ENCODE assay signal across 8 cellular contexts in the genomic region with DNA sequence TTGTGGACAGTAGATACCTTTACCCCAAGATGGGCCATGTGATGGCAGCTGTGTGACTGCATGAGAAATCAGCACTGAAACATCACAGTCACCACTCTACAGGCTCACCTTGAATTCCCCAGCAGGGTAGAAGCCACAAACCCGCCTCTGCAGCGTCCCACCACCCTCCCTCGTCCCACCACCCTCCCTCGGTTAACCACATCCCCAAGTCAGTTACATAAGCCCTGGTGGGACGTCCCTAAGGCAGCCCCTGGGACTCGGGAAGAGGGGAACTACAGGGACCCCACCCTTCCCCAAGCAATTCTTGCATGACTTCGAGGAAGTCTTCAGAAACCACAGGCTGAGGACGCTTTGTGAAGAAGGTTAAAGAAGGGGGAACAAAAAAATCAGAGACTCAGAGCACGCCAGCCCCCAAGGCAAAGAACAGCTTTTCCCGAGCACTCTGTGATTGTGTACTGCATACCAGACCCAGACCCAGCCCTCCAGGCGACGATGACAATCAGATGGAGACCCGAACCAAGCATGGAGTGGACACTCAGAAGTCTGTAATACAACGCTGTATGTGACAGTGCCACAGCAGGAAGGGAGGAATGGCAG.
A peak's percentile ranks its signal among the peaks of the same experiment; 100 is the strongest.
DNase-seq lines count a peak whose midpoint lies in the region; ATAC-seq, FAIRE-seq and TF ChIP-seq lines count a peak whose summit lies in the region.

No MANE protein-coding gene starts in this region.

- TF ChIP-seq POLR2A in tibial nerve (IDR thresholded peaks at IDR 0.05) (no peak), H54 (IDR thresholded peaks at IDR 0.05; ENCODE audit: low read depth, low read length) (no peak)

- H3K27ac Mint-ChIP-seq in natural killer cell: peak overlapping the region; percentile 92 to 98

- peak overlapping the region; percentile 91 for H3K4me3 Mint-ChIP-seq in natural killer cell

- intact Hi-C loops in natural killer cell (cut with micrococcal nuclease): no loop called here

- no peaks in the 10 kb centered on the region for H3K27me3 Mint-ChIP-seq in natural killer cell (ENCODE audit: low read depth in 2 of 2)

- H3K9me3 ChIP-seq in tibial nerve: no peaks in the 10 kb centered on the region

- TF ChIP-seq CTCF in natural killer cell (IDR thresholded peaks at IDR 0.05) (no peak), tibial nerve (IDR thresholded peaks at IDR 0.05) (no peak)

- H3K9me3 Mint-ChIP-seq in natural killer cell: no peaks in the 10 kb centered on the region

- H3K27me3 ChIP-seq in tibial nerve: no peaks in the 10 kb centered on the region

- peak; percentile 75 for DNase-seq in GF-D8 (lab: John Stamatoyannopoulos, UW)
- peak; percentile 75 for DNase-seq in SIG-M5 (lab: John Stamatoyannopoulos, UW)
- peak; percentile 77 for DNase-seq in activated gamma-delta T cell treated with Interleukin-2 at 50 U/mL for 16 hours
- DNase-seq in natural killer cell: peak; percentile 68
- DNase-seq in tibial nerve (ENCODE audit: low spot score in 2 of 2): no peak
- DNase-seq in NCI-H345 treated with DMSO at 0.1 percent for 48 hours (lab: John Stamatoyannopoulos, UW; ENCODE audit: unreplicated experiment): no peak
- DNase-seq in H54 (ENCODE audit: insufficient read length, low spot score): no peak

- ATAC-seq in HG02623 (IDR thresholded peaks at IDR 0.05; ENCODE audit: unreplicated experiment) (peak; percentile 67), natural killer cell (peak; percentile 46 to 80 (median 75))

- H3K27ac ChIP-seq in tibial nerve: peak overlapping the region; percentile 12 to 91 (median 68)

- H3K4me3 ChIP-seq in tibial nerve: no peak overlapping the region

- H3K4me1 Mint-ChIP-seq in natural killer cell: peaks cover 84 to 89% of the 10 kb centered on the region in 2 donors

- H3K4me1 ChIP-seq in tibial nerve: peaks cover 0 to 69% (median 34%) of the 10 kb centered on the region in 4 donors

- TF ChIP-seq EP300 in tibial nerve (IDR thresholded peaks at IDR 0.05): peak; percentile 49 to 70

- no peaks in the 10 kb centered on the region for H3K36me3 Mint-ChIP-seq in natural killer cell

- H3K36me3 ChIP-seq in tibial nerve: peaks cover 0 to 4% (median 0%) of the 10 kb centered on the region in 3 donors

- FAIRE-seq in H54 (lab: Jason Lieb, UNC): no peak

- 50 to 56% methylated on average over 14 of the region's 14 CpGs for WGBS in tibial nerve, 2 donors

Comparison
In these comparisons a context has a peak if more than half of its experiments do, and no peak if none do; other contexts are left out.
1. DNase-seq: peak in GF-D8 (single experiment), SIG-M5 (single experiment), activated gamma-delta T cell treated with Interleukin-2 at 50 U/mL for 16 hours (single experiment) and natural killer cell (single experiment); none in tibial nerve (0 of 2), NCI-H345 treated with DMSO at 0.1 percent for 48 hours (single experiment) and H54 (single experiment).